Comparison of ENCODE assay signal across 1 cellular context in the genomic region with DNA sequence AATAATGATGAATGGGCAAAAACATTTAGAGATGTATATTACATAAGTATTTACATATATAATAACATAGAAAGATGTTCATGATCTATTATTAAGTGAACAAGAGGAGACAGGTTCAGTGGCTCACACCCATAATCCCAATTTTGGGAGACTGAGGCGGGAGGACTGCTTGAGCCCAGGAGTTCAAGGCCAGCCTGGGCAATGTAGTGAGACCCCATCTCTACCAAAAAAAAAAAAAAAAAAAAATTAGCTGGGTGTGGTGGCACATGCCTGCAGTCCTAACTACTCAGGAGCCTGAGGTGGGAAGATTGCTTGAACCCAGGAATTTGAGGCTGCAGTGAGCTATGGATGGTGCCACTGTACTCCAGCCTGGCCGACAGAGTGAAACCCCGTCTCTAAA.
A peak's percentile ranks its signal among the peaks of the same experiment; 100 is the strongest.
TF ChIP-seq lines count a peak whose summit lies in the region.

No MANE protein-coding gene starts in this region.

TF ChIP-seq in HepG2, 621 proteins besides CTCF, POLR2A, EP300 and RAD21:
- TF ChIP-seq KLF9 (CRISPR knock-in tag; IDR thresholded peaks at IDR 0.05; ENCODE audit: low read depth), result no peak
- no peak for TF ChIP-seq ZFP41 (CRISPR knock-in tag; IDR thresholded peaks at IDR 0.05; ENCODE audit: borderline replicate concordance)
- peak; percentile 52; the same call in 1 of the 2 replicates for TF ChIP-seq ZNF121 (CRISPR knock-in tag; IDR thresholded peaks at IDR 0.05)
